In genomic region chr5:55679556-55679955, GRCh38 we compare ENCODE assay signal across 23 cellular contexts. TPM values are rescaled to one million over a fixed set of nuclear protein-coding genes. Genes with fewer than 3 reads are reported as not detected.
"Had no signal": no experiment of that assay in that cellular context is flagged by ENCODE, and none has a peak within 500 bp of the region (broad histone marks: within the 10 kb centered on the region; RNA-seq: fewer than 3 reads in every experiment).

No MANE protein-coding gene starts in this region.

- H3K4me2 ChIP-seq: PC-9 had no signal

- ATAC-seq: activated T-cell treated with anti-CD3 and anti-CD28 coated beads, Interleukin-2, amount 50 U/mL, for 4 hours; T-cell had no signal

- H3K27ac ChIP-seq: PC-9 had no signal

- H3K4me3 ChIP-seq: K562, PC-9 had no signal

- FAIRE-seq: TTC549 had no signal

- H2AFZ ChIP-seq: PC-9 had no signal

- DNase-seq: activated B cell treated with CpG ODN at 0.5 μM for 24 hours; activated CD4-positive, alpha-beta memory T cell treated with anti-CD3 and anti-CD28 coated beads for 36 hours; activated CD4-positive, alpha-beta T cell treated with anti-CD3 and anti-CD28 coated beads for 1 hour; activated CD4-positive, alpha-beta T cell treated with anti-CD3 and anti-CD28 coated beads, Interleukin-2, amount 10 ng/mL, durations not matched to agents 24 days and 14 days; activated CD8-positive, alpha-beta memory T cell treated with anti-CD3 and anti-CD28 coated beads for 24 hours; activated effector memory CD4-positive, alpha-beta T cell treated with anti-CD3 and anti-CD28 coated beads, Interleukin-2, amount 50 U/mL, for 16 hours; activated naive CD4-positive, alpha-beta T cell treated with anti-CD3 and anti-CD28 coated beads for 36 hours; activated naive CD8-positive, alpha-beta T cell treated with anti-CD3 and anti-CD28 coated beads for 36 hours; activated T-cell treated with anti-CD3 and anti-CD28 coated beads, Interleukin-2, amount 50 U/mL, for 4 hours; Karpas-422; MM.1S; NCI-H1105 treated with DMSO at 0.1 percent for 48 hours; NCI-H1436 treated with DMSO at 0.1 percent for 48 hours; NCI-H187; NCI-H2081 treated with DMSO at 0.1 percent for 48 hours; NCI-H446; PC-9; SIG-M5; T-cell; T-helper 2 cell; T1000 had no signal

RNA-seq across cellular contexts. Expression of gene DDX4, which starts 58.3 kb away (rescaled TPM):
- total RNA-seq: activated B cell treated with CpG ODN at 0.5 μM for 24 hours; activated CD4-positive, alpha-beta memory T cell treated with anti-CD3 and anti-CD28 coated beads for 36 hours; activated naive CD8-positive, alpha-beta T cell treated with anti-CD3 and anti-CD28 coated beads for 36 hours; K562; PC-9; T-cell had no signal
- polyA plus RNA-seq: K562 had no signal
